In the genomic region with DNA sequence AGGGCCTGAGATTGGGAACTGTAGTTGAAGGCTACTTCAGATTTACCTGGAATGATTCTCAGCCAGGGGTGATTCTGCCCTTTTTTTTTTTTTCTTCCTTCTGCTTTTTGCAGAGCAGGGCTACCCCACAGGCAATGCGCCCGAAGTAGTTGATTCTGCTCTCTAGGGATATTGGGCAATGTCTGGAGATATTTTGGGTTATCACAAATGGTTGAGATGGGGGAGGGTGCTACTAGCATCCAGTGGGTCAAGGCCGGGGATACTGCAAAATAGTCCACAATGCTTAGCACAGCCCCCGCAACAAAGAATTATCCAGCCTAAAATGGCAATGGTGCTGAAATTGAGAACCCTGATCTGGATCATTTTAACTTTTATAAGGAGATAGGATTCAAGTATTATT, we compare ENCODE assay signal across 26 cellular contexts.
"Had no signal": no experiment of that assay in that cellular context is flagged by ENCODE, and none has a peak within 500 bp of the region (broad histone marks: within the 10 kb centered on the region; RNA-seq: fewer than 3 reads in every experiment).

No MANE protein-coding gene starts in this region.

- H3K9me3 ChIP-seq: ovary, uterus had no signal

- H3K27ac ChIP-seq: brain microvascular endothelial cell, foreskin keratinocyte, heart left ventricle, neutrophil, ovary, right lobe of liver, uterus had no signal

- H3K4me1 ChIP-seq: foreskin keratinocyte, heart left ventricle, right lobe of liver, uterus had no signal

- ATAC-seq: activated CD8-positive, alpha-beta T cell treated with anti-CD3 and anti-CD28 coated beads for 36 hours; activated T-cell treated with anti-CD3 and anti-CD28 coated beads, Interleukin-2, amount 50 U/mL, for 4 hours; activated T-helper 17 cell treated with anti-CD3 and anti-CD28 coated beads, Interleukin-2, amount 50 U/mL, for 72 hours; esophagus mucosa; foreskin keratinocyte; heart left ventricle; left colon; right lobe of liver had no signal

- H3K36me3 ChIP-seq: brain microvascular endothelial cell, heart left ventricle, neutrophil, ovary, right lobe of liver, uterus had no signal

- H3K4me3 ChIP-seq: heart left ventricle, ovary, right lobe of liver, uterus had no signal

- DNase-seq: activated B cell treated with CpG ODN at 0.5 μM for 24 hours; activated CD4-positive, alpha-beta T cell treated with anti-CD3 and anti-CD28 coated beads, Interleukin-2, amount 50 U/mL, for 1 hour; activated CD8-positive, alpha-beta T cell treated with anti-CD3 and anti-CD28 coated beads for 36 hours; activated gamma-delta T cell treated with Interleukin-2 at 50 U/mL for 16 hours; activated naive CD4-positive, alpha-beta T cell treated with anti-CD3 and anti-CD28 coated beads, Interleukin-2, amount 50 U/mL, for 16 hours; activated T-cell treated with anti-CD3 and anti-CD28 coated beads, Interleukin-2, amount 50 U/mL, for 4 hours; amniotic stem cell; brain microvascular endothelial cell; central memory CD4-positive, alpha-beta T cell; endodermal cell; foreskin keratinocyte; heart left ventricle; hypothalamus; immature natural killer cell; kidney; left colon; mammary epithelial cell; ovary; stimulated activated CD4-positive, alpha-beta T cell treated with anti-CD3 and anti-CD28 coated beads, Interleukin-2, amount 100 ng/mL, for 48 hours; substantia nigra; uterus had no signal

- FAIRE-seq: astrocyte, kidney had no signal

- H3K27me3 ChIP-seq: brain microvascular endothelial cell, foreskin keratinocyte, heart left ventricle, neutrophil, ovary, right lobe of liver, uterus had no signal
